ENCODE assay signal across 16 cellular contexts in genomic region chr12:65192963-65193516, GRCh38. TPM values are rescaled to one million over a fixed set of nuclear protein-coding genes. Genes with fewer than 3 reads are reported as not detected.
DNase-seq lines count a peak whose midpoint lies in the region; ATAC-seq lines count a peak whose summit lies in the region.
"Had no signal": no experiment of that assay in that cellular context is flagged by ENCODE, and none has a peak within 500 bp of the region (broad histone marks: within the 10 kb centered on the region; RNA-seq: fewer than 3 reads in every experiment).

No MANE protein-coding gene starts in this region.

- intact Hi-C loops in naive thymus-derived CD4-positive, alpha-beta T cell (cut with micrococcal nuclease), result loop anchor here in 1 of 2 donors (2.0 kb wide), 1 partner anchor 22 kb away; no protein-coding TSS in a partner anchor

- H3K36me3 Mint-ChIP-seq in activated T-cell treated with anti-CD3 and anti-CD28 coated beads, Interleukin-2, amount 50 U/mL, for 24 hours (ENCODE audit: low read depth), result peaks cover 76% of the 10 kb centered on the region
- peaks cover 38% of the 10 kb centered on the region for H3K36me3 Mint-ChIP-seq in activated T-cell treated with anti-CD3 and anti-CD28 coated beads, Interleukin-2, amount 50 U/mL, for 4 hours (ENCODE audit: insufficient read depth)
- peaks cover 31% of the 10 kb centered on the region for H3K36me3 Mint-ChIP-seq in activated naive CD8-positive, alpha-beta T cell
- H3K36me3 Mint-ChIP-seq in naive thymus-derived CD4-positive, alpha-beta T cell, result peaks cover 8 to 63% (median 54%) of the 10 kb centered on the region in 5 donors

- H3K4me3 ChIP-seq in naive thymus-derived CD4-positive, alpha-beta T cell (ENCODE audit: low read length), result no peak overlapping the region
- H3K4me3 ChIP-seq: GM23248 had no signal

- H3K9me3 Mint-ChIP-seq in activated T-cell treated with anti-CD3 and anti-CD28 coated beads, Interleukin-2, amount 50 U/mL, for 24 hours, result peaks cover 26% of the 10 kb centered on the region
- peaks cover 21% of the 10 kb centered on the region for H3K9me3 Mint-ChIP-seq in activated T-cell treated with anti-CD3 and anti-CD28 coated beads, Interleukin-2, amount 50 U/mL, for 4 hours
- H3K9me3 Mint-ChIP-seq in activated naive CD8-positive, alpha-beta T cell (ENCODE audit: low read depth), result peaks cover 17% of the 10 kb centered on the region
- peaks cover 4 to 31% (median 15%) of the 10 kb centered on the region in 11 donors for H3K9me3 Mint-ChIP-seq in naive thymus-derived CD4-positive, alpha-beta T cell

- no peak overlapping the region for H3K4me3 Mint-ChIP-seq in activated T-cell treated with anti-CD3 and anti-CD28 coated beads, Interleukin-2, amount 50 U/mL, for 24 hours
- H3K4me3 Mint-ChIP-seq in activated T-cell treated with anti-CD3 and anti-CD28 coated beads, Interleukin-2, amount 50 U/mL, for 4 hours, result no peak overlapping the region
- peak overlapping the region; percentile 30 for H3K4me3 Mint-ChIP-seq in activated naive CD8-positive, alpha-beta T cell
- peak overlapping the region in 8 of 10 donors; percentile 12 to 71 (median 54) for H3K4me3 Mint-ChIP-seq in naive thymus-derived CD4-positive, alpha-beta T cell
- H3K4me3 Mint-ChIP-seq: T-cell had no signal

- H3K9me3 ChIP-seq in naive thymus-derived CD4-positive, alpha-beta T cell (ENCODE audit: control insufficient read depth in 2 of 3, low read length in 3 of 3), result peaks cover 0 to 18% (median 3%) of the 10 kb centered on the region in 3 experiments

- POLR2A ChIA-PET in naive thymus-derived CD4-positive, alpha-beta T cell (lab: Charles Lee), result interaction anchor here (0.9 kb wide), 2 partner anchors 22 to 24 kb away, joined by 3 read pairs; partner anchors contain the start of gene LEMD3

- peaks cover 79% of the 10 kb centered on the region for H3K4me1 Mint-ChIP-seq in activated T-cell treated with anti-CD3 and anti-CD28 coated beads, Interleukin-2, amount 50 U/mL, for 24 hours (ENCODE audit: low read depth)
- H3K4me1 Mint-ChIP-seq in activated T-cell treated with anti-CD3 and anti-CD28 coated beads, Interleukin-2, amount 50 U/mL, for 4 hours (ENCODE audit: low read depth), result peaks cover 66% of the 10 kb centered on the region
- H3K4me1 Mint-ChIP-seq in activated naive CD8-positive, alpha-beta T cell (ENCODE audit: low read depth), result peaks cover 68% of the 10 kb centered on the region
- peaks cover 42 to 93% (median 81%) of the 10 kb centered on the region in 7 donors for H3K4me1 Mint-ChIP-seq in naive thymus-derived CD4-positive, alpha-beta T cell

- no peak for DNase-seq in activated T-cell treated with anti-CD3 and anti-CD28 coated beads, Interleukin-2, amount 50 U/mL, for 24 hours
- DNase-seq in activated T-cell treated with anti-CD3 and anti-CD28 coated beads, Interleukin-2, amount 50 U/mL, for 4 hours, result no peak
- DNase-seq in KBM-7 (peak; percentile 71), CD1c-positive myeloid dendritic cell (ENCODE audit: extremely low spot score) (no peak)
- DNase-seq in naive thymus-derived CD4-positive, alpha-beta T cell, result no peak
- DNase-seq in stimulated activated CD4-positive, alpha-beta T cell treated with anti-CD3 and anti-CD28 coated beads, Interleukin-12 subunit alpha, Interleukin-12 subunit beta, amount 100 ng/mL, for 4 hours, result no peak
- DNase-seq: activated CD4-positive, alpha-beta T cell treated with anti-CD3 and anti-CD28 coated beads, Interleukin-2, amount 50 U/mL, for 4 hours; brain microvascular endothelial cell; GM23248; NCI-H187 treated with DMSO at 0.1 percent for 48 hours; NCI-H69; nucleus accumbens; T-cell had no signal

- H3K4me1 ChIP-seq in naive thymus-derived CD4-positive, alpha-beta T cell (ENCODE audit: control insufficient read depth in 2 of 2, insufficient read depth in 2 of 2, low read length in 2 of 2), result peaks cover 0 to 13% of the 10 kb centered on the region in 2 donors

- H3K27me3 Mint-ChIP-seq in activated T-cell treated with anti-CD3 and anti-CD28 coated beads, Interleukin-2, amount 50 U/mL, for 24 hours, result no peaks in the 10 kb centered on the region
- H3K27me3 Mint-ChIP-seq in activated T-cell treated with anti-CD3 and anti-CD28 coated beads, Interleukin-2, amount 50 U/mL, for 4 hours (ENCODE audit: low read depth), result no peaks in the 10 kb centered on the region
- no peaks in the 10 kb centered on the region for H3K27me3 Mint-ChIP-seq in activated naive CD8-positive, alpha-beta T cell
- H3K27me3 Mint-ChIP-seq in naive thymus-derived CD4-positive, alpha-beta T cell, result no peaks in the 10 kb centered on the region
- H3K27me3 Mint-ChIP-seq: T-cell had no signal

- no peak for ATAC-seq in activated T-cell treated with anti-CD3 and anti-CD28 coated beads, Interleukin-2, amount 50 U/mL, for 4 hours
- ATAC-seq in naive thymus-derived CD4-positive, alpha-beta T cell, result peak; percentile 14
- no peak for ATAC-seq in GM21576 (IDR thresholded peaks at IDR 0.05; ENCODE audit: unreplicated experiment)
- ATAC-seq: T-cell had no signal

- in situ Hi-C loops in KBM-7 (cut with MboI; ENCODE audit: low pct_unique_long_range_greater_than_20kb, low sequenced_read_pairs), result no loop called here

- CTCF ChIA-PET in naive thymus-derived CD4-positive, alpha-beta T cell (lab: Charles Lee), result no interaction called here

- no peaks in the 10 kb centered on the region for H3K27me3 ChIP-seq in naive thymus-derived CD4-positive, alpha-beta T cell (ENCODE audit: control insufficient read depth in 2 of 2, insufficient read depth in 2 of 2, low read length in 2 of 2)
- H3K27me3 ChIP-seq: brain microvascular endothelial cell had no signal

- H3K27ac ChIP-seq in naive thymus-derived CD4-positive, alpha-beta T cell (ENCODE audit: low read depth, low read length), result no peak overlapping the region
- H3K27ac ChIP-seq: brain microvascular endothelial cell, GM23248 had no signal

- peak overlapping the region; percentile 70 for H3K27ac Mint-ChIP-seq in activated T-cell treated with anti-CD3 and anti-CD28 coated beads, Interleukin-2, amount 50 U/mL, for 24 hours
- H3K27ac Mint-ChIP-seq in activated naive CD8-positive, alpha-beta T cell, result peak overlapping the region; percentile 78
- H3K27ac Mint-ChIP-seq in naive thymus-derived CD4-positive, alpha-beta T cell, result peak overlapping the region in 8 of 9 donors; percentile 0 to 83 (median 24)
- H3K27ac Mint-ChIP-seq: activated T-helper 2 cell treated with anti-CD3 and anti-CD28 coated beads, Interferon-gamma antibody, Interleukin-2, Interleukin-4, amounts not matched to agents 10 μg/mL and 5 μg/mL and 100 μg/mL, durations not matched to agents 14 hours and 24 hours and 36 hours; T-cell had no signal

- H3K36me3 ChIP-seq in naive thymus-derived CD4-positive, alpha-beta T cell (ENCODE audit: control insufficient read depth in 2 of 3, insufficient read depth in 3 of 3, low read length in 3 of 3), result peaks cover 0 to 6% (median 0%) of the 10 kb centered on the region in 3 experiments
- H3K36me3 ChIP-seq: brain microvascular endothelial cell had no signal

RNA-seq across cellular contexts. Expression of gene LEMD3, which starts 23.7 kb away (rescaled TPM):
- total RNA-seq in activated T-cell treated with anti-CD3 and anti-CD28 coated beads, Interleukin-2, amount 50 U/mL, for 4 hours, result 10 to 100 TPM; 30.9 to 34.3 (median 32.5) TPM
- total RNA-seq in naive thymus-derived CD4-positive, alpha-beta T cell, result 10 to 100 TPM; 37.8 to 60.1 (median 52.8) TPM
- polyA plus RNA-seq in naive thymus-derived CD4-positive, alpha-beta T cell, result 10 to 100 TPM; 33.3 to 35.8 TPM

Comparison
In these comparisons a context has a peak if more than half of its experiments do, and no peak if none do; other contexts are left out.
1. H3K27ac Mint-ChIP-seq: peak in every context shown above with its lines; median percentile 78 in activated naive CD8-positive, alpha-beta T cell; 70 in activated T-cell treated with anti-CD3 and anti-CD28 coated beads, Interleukin-2, amount 50 U/mL, for 24 hours; 24 in naive thymus-derived CD4-positive, alpha-beta T cell.
2. H3K4me3 Mint-ChIP-seq: peak in activated naive CD8-positive, alpha-beta T cell (single experiment) and naive thymus-derived CD4-positive, alpha-beta T cell (8 of 10); none in activated T-cell treated with anti-CD3 and anti-CD28 coated beads, Interleukin-2, amount 50 U/mL, for 24 hours (single experiment) and activated T-cell treated with anti-CD3 and anti-CD28 coated beads, Interleukin-2, amount 50 U/mL, for 4 hours (single experiment).